Comparison of ENCODE assay signal across 1 cellular context in genomic region chr10:84493951-84494848, GRCh38.
TF ChIP-seq lines count a peak whose summit lies in the region.

No MANE protein-coding gene starts in this region.

TF ChIP-seq in WTC11, 78 proteins besides CTCF, POLR2A, EP300 and RAD21 (continued from another document):
- TF ChIP-seq ATF6 (CRISPR knock-in tag; IDR thresholded peaks at IDR 0.05), result no peak
- TF ChIP-seq ZNF416 (CRISPR knock-in tag; IDR thresholded peaks at IDR 0.05), result no peak
